1 cellular context compared by ENCODE assay signal in genomic region chr1:1023700-1024099, GRCh38.
TF ChIP-seq lines count a peak whose summit lies in the region.

No MANE protein-coding gene starts in this region.

TF ChIP-seq in H1, 55 proteins besides CTCF, POLR2A, EP300 and RAD21:
- TF ChIP-seq MAFK (IDR thresholded peaks at IDR 0.05; ENCODE audit: low read depth, low read length) (no peak), EGR1 (IDR thresholded peaks at IDR 0.05; ENCODE audit: borderline replicate concordance, low read depth, low read length) (no peak), SUZ12 (IDR thresholded peaks at IDR 0.05; ENCODE audit: low read length) (no peak), CBX8 (IDR thresholded peaks at IDR 0.05; ENCODE audit: borderline replicate concordance, low read depth, low read length) (no peak), GTF2F1 (IDR thresholded peaks at IDR 0.05; ENCODE audit: borderline replicate concordance, low read depth, low read length) (no peak), USF2 (IDR thresholded peaks at IDR 0.05; ENCODE audit: low read length) (no peak), FOSL1 (IDR thresholded peaks at IDR 0.05; ENCODE audit: insufficient read depth, low read depth, low read length) (no peak), ZNF274 (IDR thresholded peaks at IDR 0.05; ENCODE audit: borderline replicate concordance, extremely low read depth, low read length) (no peak), HDAC2 (IDR thresholded peaks at IDR 0.05; ENCODE audit: borderline replicate concordance in 1 of 2, low read depth in 2 of 2, low read length in 2 of 2) (no peak), HDAC6 (IDR thresholded peaks at IDR 0.05; ENCODE audit: low read depth, low read length) (no peak), CBX5 (IDR thresholded peaks at IDR 0.05; ENCODE audit: low read depth, low read length) (no peak), RFX5 (IDR thresholded peaks at IDR 0.05; ENCODE audit: borderline replicate concordance, low read depth, low read length) (no peak), YY1 (IDR thresholded peaks at IDR 0.05; ENCODE audit: low read depth, low read length) (no peak), POLR2AphosphoS5 (IDR thresholded peaks at IDR 0.05; ENCODE audit: low read depth, low read length) (no peak), SAP30 (IDR thresholded peaks at IDR 0.05; ENCODE audit: insufficient read depth, insufficient replicate concordance, low read length) (no peak), RXRA (IDR thresholded peaks at IDR 0.05; ENCODE audit: insufficient read depth, low read depth, low read length) (no peak), KDM1A (IDR thresholded peaks at IDR 0.05; ENCODE audit: borderline replicate concordance, low read length) (no peak), NANOG (IDR thresholded peaks at IDR 0.05; ENCODE audit: insufficient read depth, low read depth, low read length, poor library complexity, severe bottlenecking) (no peak), ATF3 (IDR thresholded peaks at IDR 0.05; ENCODE audit: insufficient read depth, low read depth, low read length) (no peak), ASH2L (IDR thresholded peaks at IDR 0.05; ENCODE audit: low read length) (no peak)
